In the genomic region with DNA sequence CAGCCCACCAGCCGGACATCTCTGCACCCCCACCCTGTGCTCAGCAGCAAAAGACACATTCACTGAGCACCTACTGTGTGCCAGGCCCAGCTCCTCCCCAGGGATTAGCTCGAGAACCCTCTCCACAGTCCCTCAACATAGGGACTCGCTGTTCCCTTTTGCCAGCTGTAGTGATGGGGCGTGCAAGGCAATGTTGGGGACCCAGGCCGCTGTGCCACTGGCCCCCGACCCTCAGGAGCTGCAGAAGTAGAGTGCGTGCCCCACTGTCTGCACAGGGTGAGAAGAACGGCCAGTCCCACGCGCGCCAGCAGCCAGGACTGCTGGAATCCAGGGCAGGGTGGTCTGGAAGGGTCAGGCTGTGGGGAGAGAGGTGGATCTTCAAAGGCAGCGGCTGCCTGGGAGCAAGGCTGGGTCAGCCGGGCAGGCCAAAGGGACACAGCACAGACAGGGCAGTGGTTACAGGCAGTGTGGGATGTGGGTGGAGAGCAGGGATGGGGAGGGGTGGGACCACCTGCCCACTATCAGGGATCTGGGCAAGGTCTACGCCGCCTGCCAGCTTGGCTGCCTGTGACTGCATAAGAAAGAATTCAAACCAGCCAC, we compare ENCODE assay signal across 33 cellular contexts.
DNase-seq lines count a peak whose midpoint lies in the region; ATAC-seq, FAIRE-seq and TF ChIP-seq lines count a peak whose summit lies in the region.
"Had no signal": no experiment of that assay in that cellular context is flagged by ENCODE, and none has a peak within 500 bp of the region (broad histone marks: within the 10 kb centered on the region; RNA-seq: fewer than 3 reads in every experiment).

No MANE protein-coding gene starts in this region.

- in situ Hi-C loops in HepG2 (cut with HindIII; ENCODE audit: extremely low pct_ligation_motif_present, low pct_unique_long_range_greater_than_20kb) = no loop called here

- H3K4me2 ChIP-seq in HepG2 (ENCODE audit: low read depth, low read length) = peak overlapping the region; percentile 83
- no peak overlapping the region for H3K4me2 ChIP-seq in mesendoderm (ENCODE audit: low read length)

- H3K36me3 ChIP-seq in HepG2 (replicated peaks in 1 of 2; ENCODE audit: control insufficient read depth in 1 of 2, insufficient read depth in 2 of 2, low read length in 2 of 2) = no peaks in the 10 kb centered on the region
- H3K36me3 ChIP-seq in right lobe of liver = no peaks in the 10 kb centered on the region
- no peaks in the 10 kb centered on the region for H3K36me3 ChIP-seq in mesendoderm (ENCODE audit: control insufficient read depth, insufficient read depth, low read length)
- H3K36me3 ChIP-seq: breast epithelium, HAP-1, left ventricle myocardium inferior, Peyer's patch, uterus had no signal

- no peak overlapping the region for H2BK120ac ChIP-seq in mesendoderm (ENCODE audit: low read depth, low read length)

- TF ChIP-seq RAD21 in HepG2 (CRISPR knock-in tag; IDR thresholded peaks at IDR 0.05) = 0 out of 2 replicates have a peak, but pooled peaks have one; percentile 14

- TF ChIP-seq CTCF in HepG2 (CRISPR knock-in tag; IDR thresholded peaks at IDR 0.05) (peak; percentile 31; the same call in 1 of the 2 replicates), right lobe of liver (IDR thresholded peaks at IDR 0.05) (no peak)

- FAIRE-seq in HepG2 (lab: Jason Lieb, UNC) = peak; percentile 63
- FAIRE-seq: A204.1, GM18507 had no signal

- H2BK15ac ChIP-seq in mesendoderm (replicated peaks; ENCODE audit: low read depth) = no peak overlapping the region

- intact Hi-C loops in HepG2 (cut with micrococcal nuclease; ENCODE audit: unreplicated experiment) = loop anchor here (1.0 to 10.0 kb wide), 2 partner anchors 9 to 89 kb away; a partner anchor contains a TSS
- intact Hi-C loops in right lobe of liver (cut with DNase I) = no loop called here

- no peaks in the 10 kb centered on the region for H4K20me1 ChIP-seq in HepG2 (ENCODE audit: insufficient read depth, low read length)

- H3K27me3 ChIP-seq in HepG2 (ENCODE audit: control insufficient read depth in 1 of 2, insufficient read depth in 2 of 2, low read length in 2 of 2) (no peaks in the 10 kb centered on the region), right lobe of liver (no peaks in the 10 kb centered on the region), mesendoderm (ENCODE audit: insufficient read depth, low read length, poor library complexity) (no peaks in the 10 kb centered on the region)
- H3K27me3 ChIP-seq: breast epithelium, Peyer's patch, testis, uterus had no signal

- no peak overlapping the region for H3K23ac ChIP-seq in mesendoderm (ENCODE audit: low read length)

- peak overlapping the region; percentile 9 to 73 (median 42); a peak in 3 of 6 replicates for H3K4me3 ChIP-seq in HepG2 (replicated peaks in 1 of 3; ENCODE audit: insufficient read depth in 1 of 3, low read depth in 2 of 3, low read length in 3 of 3)
- no peak overlapping the region for H3K4me3 ChIP-seq in right lobe of liver
- H3K4me3 ChIP-seq in mesendoderm (ENCODE audit: low read length) = no peak overlapping the region
- H3K4me3 ChIP-seq: breast epithelium, HAP-1, left ventricle myocardium inferior, mucosa of descending colon, Peyer's patch, skin epidermis, testis, uterus had no signal

- ATAC-seq in HepG2 (peak; percentile 12), right lobe of liver (no peak), HG02610 (IDR thresholded peaks at IDR 0.05; ENCODE audit: unreplicated experiment) (no peak), GM18907 (IDR thresholded peaks at IDR 0.05; ENCODE audit: unreplicated experiment) (no peak)
- ATAC-seq: activated T-helper 17 cell treated with anti-CD3 and anti-CD28 coated beads, Interleukin-2, amount 50 U/mL, for 72 hours; CD8-positive, alpha-beta T cell; mucosa of descending colon; natural killer cell had no signal

- no peak overlapping the region for H4K8ac ChIP-seq in mesendoderm (ENCODE audit: low read depth, low read length)

- peak overlapping the region; percentile 77 for H3K9ac ChIP-seq in HepG2 (ENCODE audit: insufficient read depth, low read depth, low read length)
- H3K9ac ChIP-seq in mesendoderm (ENCODE audit: low read length) = no peak overlapping the region

- DNase-seq in HepG2 (ENCODE audit: low spot score) (peak; percentile 53), right lobe of liver (no peak), astrocyte of the hippocampus (ENCODE audit: low read depth, low spot score) (peak; percentile 41), mesendoderm (no peak), kidney glomerular epithelial cell (lab: John Stamatoyannopoulos, UW) (no peak), midbrain (lab: John Stamatoyannopoulos, UW) (no peak)
- DNase-seq: activated CD4-positive, alpha-beta T cell treated with anti-CD3 and anti-CD28 coated beads for 48 hours; activated naive CD4-positive, alpha-beta T cell treated with anti-CD3 and anti-CD28 coated beads, Interleukin-2, amount 50 U/mL, for 16 hours; amniotic stem cell; CD8-positive, alpha-beta T cell; effector CD4-positive, alpha-beta T cell; Karpas-422; left ventricle myocardium inferior; mucosa of descending colon; natural killer cell; NCI-H1417 treated with DMSO at 0.1 percent for 48 hours; NCI-H2081; NCI-H345; NCI-H69; Peyer's patch; SIG-M5; stimulated activated naive CD4-positive, alpha-beta T cell treated with Interleukin-2 at 50 U/mL for 16 hours; T-helper 9 cell; testis; uterus had no signal

- BruUV-seq in HepG2 (replicated peaks; lab: Mats Ljungman, UMichigan) = no TSS peak

- CTCF ChIA-PET in HepG2 (lab: Yijun Ruan, JAX; ENCODE audit: low intra/inter-chr PET ratio, low total read pairs) = no interaction called here

- H3K56ac ChIP-seq in mesendoderm (ENCODE audit: low read length) = peak overlapping the region; percentile 62

- TF ChIP-seq EP300 in HepG2 (IDR thresholded peaks at IDR 0.05; ENCODE audit: low read depth in 2 of 2, low read length in 2 of 2) (peak in 1 of 2 experiments; percentile 51; a peak in 1 of 4 replicates), HepG2 (CRISPR knock-in tag; IDR thresholded peaks at IDR 0.05; ENCODE audit: borderline replicate concordance) (no peak)

- H4K5ac ChIP-seq in mesendoderm (ENCODE audit: low read length) = no peak overlapping the region

- H3K79me2 ChIP-seq in HepG2 (ENCODE audit: insufficient read depth, low read length) = no peaks in the 10 kb centered on the region
- no peaks in the 10 kb centered on the region for H3K79me2 ChIP-seq in mesendoderm (ENCODE audit: control insufficient read depth, insufficient read depth, low read length)

- H3K9me3 ChIP-seq in HepG2 (ENCODE audit: low read length) (no peaks in the 10 kb centered on the region), right lobe of liver (no peaks in the 10 kb centered on the region)
- H3K9me3 ChIP-seq: breast epithelium, HAP-1, left ventricle myocardium inferior, mucosa of descending colon, Peyer's patch, testis, uterus had no signal

- POLR2A ChIA-PET in HepG2 (lab: Yijun Ruan, JAX) = interaction anchor here (1.0 to 8.9 kb wide), 14 partner anchors 11 to 237 kb away, joined by 3 to 235 read pairs (median 4); a partner anchor contains a TSS

- H3K18ac ChIP-seq in mesendoderm (ENCODE audit: low read length) = no peak overlapping the region

- H3K27ac ChIP-seq in HepG2 (ENCODE audit: extremely low read length, insufficient read depth, low read length) = peak overlapping the region; percentile 93
- H3K27ac ChIP-seq in right lobe of liver = peak overlapping the region in 1 of 3 donors; percentile 88
- H3K27ac ChIP-seq in mesendoderm (ENCODE audit: low read depth, low read length) = no peak overlapping the region
- H3K27ac ChIP-seq: left ventricle myocardium inferior, Peyer's patch, testis, uterus had no signal

- peaks cover 99% of the 10 kb centered on the region for H3K4me1 ChIP-seq in HepG2 (ENCODE audit: insufficient read depth, low read length)
- H3K4me1 ChIP-seq in right lobe of liver = peaks cover 1 to 66% (median 32%) of the 10 kb centered on the region in 4 donors
- peaks cover 5% of the 10 kb centered on the region for H3K4me1 ChIP-seq in mesendoderm (ENCODE audit: control insufficient read depth, low read depth, low read length)
- H3K4me1 ChIP-seq: HAP-1 had no signal

- H2AFZ ChIP-seq in HepG2 (ENCODE audit: low read length) = no peak overlapping the region

- H2AK5ac ChIP-seq in mesendoderm (ENCODE audit: low read length) = no peak overlapping the region

- no peak overlapping the region for H2BK5ac ChIP-seq in mesendoderm (ENCODE audit: low read length)

- TF ChIP-seq POLR2A in HepG2 (IDR thresholded peaks at IDR 0.05; ENCODE audit: insufficient read depth in 1 of 2, low read depth in 2 of 2, low read length in 2 of 2) (no peak), right lobe of liver (IDR thresholded peaks at IDR 0.05) (no peak)

- WGBS in HepG2 (ENCODE audit: low lambda C conversion rate) = 24% methylated on average over 10 of the region's 15 CpGs
- WGBS in right lobe of liver (ENCODE audit: insufficient coverage, low coverage, low lambda C conversion rate, missing lambda C conversion rate) = 47% methylated on average over 8 of the region's 15 CpGs
- WGBS in mesendoderm (ENCODE audit: extremely low coverage, insufficient coverage, low lambda C conversion rate) = no CpG with 5 or more reads among the region's 15 CpGs

- H3K79me1 ChIP-seq in mesendoderm (ENCODE audit: low read length) = no peaks in the 10 kb centered on the region

- H3K4ac ChIP-seq in mesendoderm (ENCODE audit: low read depth, low read length) = no peak overlapping the region

TF ChIP-seq in HepG2, 621 proteins besides CTCF, POLR2A, EP300 and RAD21 (continues in another document):
- TF ChIP-seq ZNF180 (CRISPR knock-in tag; IDR thresholded peaks at IDR 0.05; ENCODE audit: borderline replicate concordance, low read depth) (no peak), ATRX (CRISPR knock-in tag; IDR thresholded peaks at IDR 0.05; ENCODE audit: borderline replicate concordance) (no peak), ZFY (CRISPR knock-in tag; IDR thresholded peaks at IDR 0.05) (no peak), ZNF781 (CRISPR knock-in tag; IDR thresholded peaks at IDR 0.05; ENCODE audit: borderline replicate concordance, not compliant biosample characterization) (peak; percentile 36), ZNF572 (CRISPR knock-in tag; IDR thresholded peaks at IDR 0.05) (peak; percentile 52; the same call in 1 of the 2 replicates)
- TF ChIP-seq, protein P1, sequence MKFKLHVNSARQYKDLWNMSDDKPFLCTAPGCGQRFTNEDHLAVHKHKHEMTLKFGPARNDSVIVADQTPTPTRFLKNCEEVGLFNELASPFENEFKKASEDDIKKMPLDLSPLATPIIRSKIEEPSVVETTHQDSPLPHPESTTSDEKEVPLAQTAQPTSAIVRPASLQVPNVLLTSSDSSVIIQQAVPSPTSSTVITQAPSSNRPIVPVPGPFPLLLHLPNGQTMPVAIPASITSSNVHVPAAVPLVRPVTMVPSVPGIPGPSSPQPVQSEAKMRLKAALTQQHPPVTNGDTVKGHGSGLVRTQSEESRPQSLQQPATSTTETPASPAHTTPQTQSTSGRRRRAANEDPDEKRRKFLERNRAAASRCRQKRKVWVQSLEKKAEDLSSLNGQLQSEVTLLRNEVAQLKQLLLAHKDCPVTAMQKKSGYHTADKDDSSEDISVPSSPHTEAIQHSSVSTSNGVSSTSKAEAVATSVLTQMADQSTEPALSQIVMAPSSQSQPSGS (CRISPR knock-in tag; IDR thresholded peaks at IDR 0.05) = no peak

Comparison
In these comparisons a context has a peak if more than half of its experiments do, and no peak if none do; other contexts are left out.
1. DNase-seq: peak in HepG2 (single experiment) and astrocyte of the hippocampus (single experiment); none in right lobe of liver (0 of 3), mesendoderm (single experiment), kidney glomerular epithelial cell (single experiment) and midbrain (single experiment).
2. H3K4me3 ChIP-seq: peak in HepG2 (3 of 3); none in right lobe of liver (0 of 3) and mesendoderm (single experiment).